19 cellular contexts compared by ENCODE assay signal in the genomic region with DNA sequence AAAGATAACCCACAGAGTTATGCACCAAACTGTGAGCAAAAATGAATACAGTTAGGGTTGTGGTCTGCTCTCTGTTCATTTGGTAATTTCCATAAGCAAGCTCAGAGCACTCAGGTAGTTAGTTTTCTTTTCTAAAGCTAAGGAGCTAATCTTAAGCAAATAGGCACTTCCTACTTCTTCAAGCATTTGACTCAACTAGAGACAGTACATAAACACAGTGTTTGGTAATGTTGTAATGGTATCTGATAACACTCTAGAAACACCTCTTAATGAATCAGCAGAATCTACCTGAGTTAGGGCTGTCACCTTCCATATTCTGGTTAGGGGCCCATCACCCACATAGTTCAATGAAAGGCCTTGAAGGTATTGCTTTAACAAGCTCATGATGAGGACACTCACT.
DNase-seq lines count a peak whose midpoint lies in the region; ATAC-seq and TF ChIP-seq lines count a peak whose summit lies in the region.
"Had no signal": no experiment of that assay in that cellular context is flagged by ENCODE, and none has a peak within 500 bp of the region (broad histone marks: within the 10 kb centered on the region; RNA-seq: fewer than 3 reads in every experiment).

No MANE protein-coding gene starts in this region.

- H3K9me3 ChIP-seq in body of pancreas (no peaks in the 10 kb centered on the region), lung (ENCODE audit: control insufficient read depth in 2 of 2, insufficient read depth in 1 of 2, low read length in 1 of 2) (no peaks in the 10 kb centered on the region), stomach (no peaks in the 10 kb centered on the region)

- no peaks in the 10 kb centered on the region for H3K36me3 ChIP-seq in body of pancreas (replicated peaks in 1 of 2; ENCODE audit: insufficient read depth in 1 of 2, low read depth in 2 of 2)
- H3K36me3 ChIP-seq in lung (ENCODE audit: control insufficient read depth in 2 of 2, insufficient read depth in 2 of 2, low read length in 2 of 2) = no peaks in the 10 kb centered on the region
- H3K36me3 ChIP-seq in stomach = no peaks in the 10 kb centered on the region

- TF ChIP-seq EP300 in stomach (IDR thresholded peaks at IDR 0.05) = no peak

- no peak for TF ChIP-seq CTCF in body of pancreas (IDR thresholded peaks at IDR 0.05)
- TF ChIP-seq CTCF in lung (IDR thresholded peaks at IDR 0.05; ENCODE audit: control extremely low read depth, extremely low read depth) = no peak
- TF ChIP-seq CTCF in stomach (IDR thresholded peaks at IDR 0.05) = no peak

- in situ Hi-C loops in ACHN (cut with HindIII; ENCODE audit: low pct_ligation_motif_present, low pct_unique_long_range_greater_than_20kb, low sequenced_read_pairs) = no loop called here

- H3K27me3 ChIP-seq in body of pancreas (no peaks in the 10 kb centered on the region), lung (ENCODE audit: control insufficient read depth, insufficient read depth) (no peaks in the 10 kb centered on the region), stomach (no peaks in the 10 kb centered on the region)

- ATAC-seq in GM18868 (IDR thresholded peaks at IDR 0.05; ENCODE audit: unreplicated experiment) (peak; percentile 36), body of pancreas (peak; percentile 58), lung (ENCODE audit: insufficient read depth, low FRiP score) (peak; percentile 59), GM21526 (IDR thresholded peaks at IDR 0.05; ENCODE audit: low FRiP score, unreplicated experiment) (no peak), GM21528 (IDR thresholded peaks at IDR 0.05; ENCODE audit: low FRiP score, unreplicated experiment) (no peak), HG03095 (IDR thresholded peaks at IDR 0.05; ENCODE audit: unreplicated experiment) (no peak)

- H3K4me3 ChIP-seq in body of pancreas = no peak overlapping the region
- no peak overlapping the region for H3K4me3 ChIP-seq in lung
- no peak overlapping the region for H3K4me3 ChIP-seq in stomach

- no peak for DNase-seq in body of pancreas
- no peak for DNase-seq in lung (ENCODE audit: low spot score)
- no peak for DNase-seq in stomach
- DNase-seq in ACHN = no peak
- DNase-seq: CD4-positive, alpha-beta memory T cell; DMS79 treated with DMSO at 0.1 percent for 48 hours; GOT3; IMR-90; Karpas-422; MM.1S; NCI-H1092 treated with DMSO at 0.1 percent for 48 hours; NCI-H1694; NCI-H2227 treated with DMSO at 0.1 percent for 48 hours; OCI-M1; RPMI8226 had no signal

- H3K27ac ChIP-seq in body of pancreas (peak overlapping the region in 2 of 4 donors; percentile 16 to 72), lung (ENCODE audit: low read depth in 1 of 2, low read length in 1 of 2) (peak overlapping the region in 1 of 2 donors; percentile 61), stomach (peak overlapping the region; percentile 59 to 84 (median 78))

- no peak for TF ChIP-seq POLR2A in body of pancreas (IDR thresholded peaks at IDR 0.05)
- no peak for TF ChIP-seq POLR2A in stomach (IDR thresholded peaks at IDR 0.05)

- intact Hi-C loops in body of pancreas (cut with DNase I) (no loop called here), stomach (cut with DNase I; ENCODE audit: low total_unique reads) (no loop called here)

- H3K4me1 ChIP-seq in body of pancreas (peaks cover 22% of the 10 kb centered on the region), lung (ENCODE audit: control insufficient read depth in 2 of 2, insufficient read depth in 2 of 2, low read length in 2 of 2) (peaks cover 0 to 2% of the 10 kb centered on the region in 2 donors), stomach (peaks cover 10 to 36% (median 28%) of the 10 kb centered on the region in 4 donors)

Comparison
In these comparisons a context has a peak if more than half of its experiments do, and no peak if none do; other contexts are left out.
1. ATAC-seq: peak in GM18868 (single experiment), body of pancreas (single experiment) and lung (single experiment); none in GM21526 (single experiment), GM21528 (single experiment) and HG03095 (single experiment).